ENCODE assay signal across 1 cellular context in genomic region chr2:64634338-64635267, GRCh38.
A peak's percentile ranks its signal among the peaks of the same experiment; 100 is the strongest.
TF ChIP-seq lines count a peak whose summit lies in the region.

No MANE protein-coding gene starts in this region.

TF ChIP-seq in IMR-90, 13 proteins besides CTCF, POLR2A, EP300 and RAD21:
- TF ChIP-seq RFX5 (IDR thresholded peaks at IDR 0.05; ENCODE audit: low read depth, low read length) (no peak), MAFK (IDR thresholded peaks at IDR 0.05; ENCODE audit: low read depth, low read length) (peak; percentile 40; the same call in 1 of the 2 replicates), CEBPB (IDR thresholded peaks at IDR 0.05; ENCODE audit: low read depth, low read length) (0 out of 2 replicates have a peak, but pooled peaks have one; percentile 29), ELK1 (IDR thresholded peaks at IDR 0.05; ENCODE audit: borderline replicate concordance, low read depth, low read length) (no peak), FOS (IDR thresholded peaks at IDR 0.05; ENCODE audit: low read depth, low read length) (no peak), RCOR1 (IDR thresholded peaks at IDR 0.05; ENCODE audit: insufficient replicate concordance, low read length) (no peak), MAZ (IDR thresholded peaks at IDR 0.05; ENCODE audit: borderline replicate concordance, low read depth, low read length) (no peak)
